8 cellular contexts compared by ENCODE assay signal in the genomic region with DNA sequence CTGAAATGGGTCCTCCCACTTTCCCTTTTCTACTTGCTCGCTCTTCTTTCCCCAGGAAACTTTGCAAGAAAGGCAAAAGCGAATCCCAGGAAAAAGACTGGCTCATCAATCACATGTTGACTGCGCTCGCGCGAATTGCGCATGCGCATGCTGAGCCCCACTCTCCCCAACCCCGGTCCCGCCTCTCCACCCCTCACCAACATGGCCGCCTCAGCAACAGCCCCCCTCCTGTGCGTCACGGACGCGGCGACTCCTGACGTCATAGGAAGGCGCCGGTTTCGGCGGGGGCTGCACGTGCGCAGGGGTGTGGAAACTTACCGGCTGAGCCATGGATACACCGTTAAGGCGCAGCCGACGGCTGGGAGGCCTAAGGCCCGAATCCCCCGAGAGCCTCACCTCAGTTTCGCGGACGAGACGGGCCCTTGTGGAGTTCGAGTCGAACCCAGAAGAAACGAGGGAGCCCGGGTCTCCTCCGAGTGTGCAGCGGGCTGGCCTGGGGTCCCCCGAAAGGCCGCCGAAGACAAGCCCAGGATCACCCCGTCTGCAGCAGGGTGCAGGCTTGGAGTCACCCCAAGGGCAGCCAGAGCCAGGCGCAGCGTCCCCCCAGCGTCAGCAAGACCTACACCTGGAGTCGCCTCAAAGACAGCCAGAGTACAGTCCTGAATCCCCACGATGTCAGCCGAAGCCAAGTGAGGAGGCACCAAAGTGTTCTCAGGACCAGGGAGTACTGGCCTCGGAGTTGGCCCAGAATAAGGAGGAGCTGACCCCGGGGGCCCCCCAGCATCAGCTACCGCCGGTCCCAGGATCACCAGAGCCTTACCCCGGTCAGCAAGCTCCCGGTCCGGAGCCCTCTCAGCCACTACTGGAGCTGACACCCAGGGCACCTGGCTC. TPM values are rescaled to one million over a fixed set of nuclear protein-coding genes. Genes with fewer than 3 reads are reported as not detected.
DNase-seq lines count a peak whose midpoint lies in the region; ATAC-seq and TF ChIP-seq lines count a peak whose summit lies in the region.

TSS of gene CCDC86 (plus strand) at position 317 of the 891 bp plus-strand sequence. CDS start at position 329, 12 bp downstream.

- no peaks in the 10 kb centered on the region for H3K36me3 Mint-ChIP-seq in brain

- peak; percentile 86 for ATAC-seq in GM18511 (IDR thresholded peaks at IDR 0.05; ENCODE audit: unreplicated experiment)
- peak; percentile 74 for ATAC-seq in HG03039 (IDR thresholded peaks at IDR 0.05; ENCODE audit: unreplicated experiment)
- ATAC-seq in sciatic nerve, result peak; percentile 97

- H3K27ac Mint-ChIP-seq in brain, result peak within 1 kb of the TSS; percentile 87 to 98 (median 95)

- intact Hi-C loops in sciatic nerve (cut with DNase I), result no loop called here

- no peaks in the 10 kb centered on the region for H3K9me3 Mint-ChIP-seq in brain

- TF ChIP-seq CTCF in 22Rv1 (IDR thresholded peaks at IDR 0.05) (no peak), brain (conservative IDR thresholded peaks at IDR 0.05) (no peak)

- peaks cover 1% of the 10 kb centered on the region for H3K27me3 Mint-ChIP-seq in brain

- H3K4me1 Mint-ChIP-seq in brain, result peaks cover 54% of the 10 kb centered on the region

- H3K4me3 Mint-ChIP-seq in brain, result peak within 1 kb of the TSS; percentile 74 to 92 (median 85)

- peak within 1 kb of the TSS; percentile 50 for H3K27ac ChIP-seq in 22Rv1

- DNase-seq in NCI-H2107 (lab: John Stamatoyannopoulos, UW), result peak; percentile 82
- DNase-seq in UCSD-AML1 (lab: John Stamatoyannopoulos, UW; ENCODE audit: unreplicated experiment), result peak; percentile 95
- DNase-seq in iPS DF 4.7 (ENCODE audit: extremely low read depth, low spot score), result peak; percentile 58
- DNase-seq in sciatic nerve (ENCODE audit: low spot score), result peak; percentile 98

RNA-seq across cellular contexts. Expression of gene CCDC86, which starts in this region (rescaled TPM):
- 32.3 TPM for polyA plus RNA-seq in brain (ENCODE audit: insufficient read depth, low read depth, low replicate concordance)
- total RNA-seq in sciatic nerve, result 16.5 TPM

Comparison
In these comparisons a context has a peak if more than half of its experiments do, and no peak if none do; other contexts are left out.
1. Peak in every context shown above with its lines: DNase-seq, ATAC-seq and H3K27ac ChIP-seq.